In genomic region chr10:30677146-30677545, GRCh38 we compare ENCODE assay signal across 14 cellular contexts. TPM values are rescaled to one million over a fixed set of nuclear protein-coding genes. Genes with fewer than 3 reads are reported as not detected.
"Had no signal": no experiment of that assay in that cellular context is flagged by ENCODE, and none has a peak within 500 bp of the region (broad histone marks: within the 10 kb centered on the region; RNA-seq: fewer than 3 reads in every experiment).

No MANE protein-coding gene starts in this region.

RNA-seq across cellular contexts. Expression of gene LYZL2, which starts 47.6 kb away (rescaled TPM):
- total RNA-seq: activated CD4-positive, alpha-beta T cell treated with anti-CD3 and anti-CD28 coated beads, Interleukin-2, amount 10 ng/mL, durations not matched to agents 24 days and 14 days; activated CD8-positive, alpha-beta T cell treated with anti-CD3 and anti-CD28 coated beads for 36 hours; activated naive CD4-positive, alpha-beta T cell treated with anti-CD3 and anti-CD28 coated beads for 36 hours; activated naive CD8-positive, alpha-beta T cell treated with anti-CD3 and anti-CD28 coated beads for 36 hours; adrenal gland; aorta; body of pancreas; chondrocyte; dermis blood vessel endothelial cell; esophagus muscularis mucosa; foreskin keratinocyte; gastrocnemius medialis; heart left ventricle; T-helper 17 cell had no signal
- polyA plus RNA-seq: adrenal gland, aorta, foreskin keratinocyte, heart left ventricle had no signal
